ENCODE assay signal across 16 cellular contexts in genomic region chr9:78053627-78054026, GRCh38.
"Had no signal": no experiment of that assay in that cellular context is flagged by ENCODE, and none has a peak within 500 bp of the region (broad histone marks: within the 10 kb centered on the region; RNA-seq: fewer than 3 reads in every experiment).

No MANE protein-coding gene starts in this region.

- H3K4me1 ChIP-seq: adrenal gland, lower lobe of right lung, neural progenitor cell, thyroid gland had no signal

- DNase-seq: activated CD8-positive, alpha-beta memory T cell treated with anti-CD3 and anti-CD28 coated beads, Interleukin-2, amount 50 U/mL, for 48 hours; adrenal gland; dermis blood vessel endothelial cell; head of caudate nucleus; left cardiac atrium; lower lobe of right lung; SK-N-SH; spleen; thyroid gland had no signal

- H3K9me3 ChIP-seq: adrenal gland, lower lobe of right lung, SK-N-SH, spleen, thyroid gland had no signal

- H3K27me3 ChIP-seq: adrenal gland, neural progenitor cell, thyroid gland had no signal

- FAIRE-seq: frontal cortex, TTC549, urothelium cell line had no signal

- H3K27ac ChIP-seq: adrenal gland, epithelial cell of prostate, lower lobe of right lung, neural progenitor cell, spleen, thyroid gland had no signal

- H3K36me3 ChIP-seq: adrenal gland, lower lobe of right lung, neural progenitor cell, spleen, thyroid gland had no signal

- H3K4me3 ChIP-seq: adrenal gland, lower lobe of right lung, neural progenitor cell, spleen, thyroid gland had no signal

- H3K36me3 Mint-ChIP-seq: neural progenitor cell had no signal

- H3K27ac Mint-ChIP-seq: neural progenitor cell, WTC11 had no signal

- ATAC-seq: left cardiac atrium, lower lobe of right lung, sciatic nerve, WTC11 had no signal

- H3K4me3 Mint-ChIP-seq: neural progenitor cell, WTC11 had no signal

- H3K4me1 Mint-ChIP-seq: neural progenitor cell, WTC11 had no signal
